Comparison of ENCODE assay signal across 1 cellular context in the genomic region with DNA sequence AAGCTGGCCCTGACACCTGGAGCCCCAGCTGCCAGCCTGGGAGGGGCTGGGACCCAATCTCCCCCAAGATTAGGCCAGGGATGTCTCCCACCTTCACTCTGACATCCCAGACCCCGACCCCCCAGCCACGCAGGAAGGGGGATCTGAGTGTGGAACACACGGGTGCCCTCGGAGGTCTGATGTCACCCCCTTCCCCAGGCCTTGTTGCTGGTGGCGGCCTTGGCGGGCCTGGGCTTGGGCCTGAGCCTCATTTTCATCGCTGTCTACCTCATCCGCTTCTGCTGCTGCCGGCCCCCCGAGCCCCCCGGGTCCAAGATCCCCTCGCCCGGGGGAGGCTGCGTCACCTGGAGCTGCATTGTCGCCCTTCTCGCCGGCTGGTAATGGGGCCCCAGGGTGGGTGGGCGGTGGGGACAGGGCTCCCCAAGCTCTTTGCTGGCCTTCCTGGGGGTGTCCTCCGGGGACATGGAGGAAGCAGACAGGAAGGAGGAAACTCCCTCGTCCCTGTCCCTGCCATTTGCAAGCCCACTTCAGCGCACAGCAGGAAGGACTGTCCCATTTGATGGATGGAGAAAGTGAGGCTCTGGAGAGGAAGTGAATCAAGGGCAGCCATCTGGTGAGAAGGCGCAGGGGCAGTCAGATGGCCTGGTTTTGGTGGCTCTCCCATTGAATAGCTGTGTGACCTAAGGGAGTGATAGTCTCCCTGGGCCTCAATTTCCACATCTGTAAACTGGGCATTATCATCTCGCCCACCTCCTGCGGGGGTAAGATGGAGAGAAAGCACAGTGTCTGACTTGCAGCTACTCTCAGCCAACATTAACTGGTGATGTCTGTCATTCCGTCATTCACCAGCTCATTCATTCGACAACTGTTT.
TF ChIP-seq lines count a peak whose summit lies in the region.

No MANE protein-coding gene starts in this region.

TF ChIP-seq in IMR-90, 13 proteins besides CTCF, POLR2A, EP300 and RAD21:
- TF ChIP-seq, protein P1, sequence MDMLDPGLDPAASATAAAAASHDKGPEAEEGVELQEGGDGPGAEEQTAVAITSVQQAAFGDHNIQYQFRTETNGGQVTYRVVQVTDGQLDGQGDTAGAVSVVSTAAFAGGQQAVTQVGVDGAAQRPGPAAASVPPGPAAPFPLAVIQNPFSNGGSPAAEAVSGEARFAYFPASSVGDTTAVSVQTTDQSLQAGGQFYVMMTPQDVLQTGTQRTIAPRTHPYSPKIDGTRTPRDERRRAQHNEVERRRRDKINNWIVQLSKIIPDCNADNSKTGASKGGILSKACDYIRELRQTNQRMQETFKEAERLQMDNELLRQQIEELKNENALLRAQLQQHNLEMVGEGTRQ (IDR thresholded peaks at IDR 0.05; ENCODE audit: low read depth, low read length), result no peak
- TF ChIP-seq, protein P2, sequence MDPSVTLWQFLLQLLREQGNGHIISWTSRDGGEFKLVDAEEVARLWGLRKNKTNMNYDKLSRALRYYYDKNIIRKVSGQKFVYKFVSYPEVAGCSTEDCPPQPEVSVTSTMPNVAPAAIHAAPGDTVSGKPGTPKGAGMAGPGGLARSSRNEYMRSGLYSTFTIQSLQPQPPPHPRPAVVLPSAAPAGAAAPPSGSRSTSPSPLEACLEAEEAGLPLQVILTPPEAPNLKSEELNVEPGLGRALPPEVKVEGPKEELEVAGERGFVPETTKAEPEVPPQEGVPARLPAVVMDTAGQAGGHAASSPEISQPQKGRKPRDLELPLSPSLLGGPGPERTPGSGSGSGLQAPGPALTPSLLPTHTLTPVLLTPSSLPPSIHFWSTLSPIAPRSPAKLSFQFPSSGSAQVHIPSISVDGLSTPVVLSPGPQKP (IDR thresholded peaks at IDR 0.05; ENCODE audit: borderline replicate concordance, low read depth, low read length), result no peak
- no peak for TF ChIP-seq CEBPB (IDR thresholded peaks at IDR 0.05; ENCODE audit: low read depth, low read length)
- TF ChIP-seq CHD1 (IDR thresholded peaks at IDR 0.05; ENCODE audit: low read depth, low read length), result no peak
- TF ChIP-seq NFE2L2 (IDR thresholded peaks at IDR 0.05; ENCODE audit: low read depth, low read length), result no peak
- TF ChIP-seq FOS (IDR thresholded peaks at IDR 0.05; ENCODE audit: low read depth, low read length), result no peak
- TF ChIP-seq MXI1 (IDR thresholded peaks at IDR 0.05; ENCODE audit: borderline replicate concordance, low read depth, low read length), result no peak
- no peak for TF ChIP-seq BHLHE40 (IDR thresholded peaks at IDR 0.05; ENCODE audit: low read depth, low read length)
- TF ChIP-seq MAFK (IDR thresholded peaks at IDR 0.05; ENCODE audit: low read depth, low read length), result no peak
- no peak for TF ChIP-seq MAZ (IDR thresholded peaks at IDR 0.05; ENCODE audit: borderline replicate concordance, low read depth, low read length)
- TF ChIP-seq RCOR1 (IDR thresholded peaks at IDR 0.05; ENCODE audit: insufficient replicate concordance, low read length), result no peak
